8 cellular contexts compared by ENCODE assay signal in the genomic region with DNA sequence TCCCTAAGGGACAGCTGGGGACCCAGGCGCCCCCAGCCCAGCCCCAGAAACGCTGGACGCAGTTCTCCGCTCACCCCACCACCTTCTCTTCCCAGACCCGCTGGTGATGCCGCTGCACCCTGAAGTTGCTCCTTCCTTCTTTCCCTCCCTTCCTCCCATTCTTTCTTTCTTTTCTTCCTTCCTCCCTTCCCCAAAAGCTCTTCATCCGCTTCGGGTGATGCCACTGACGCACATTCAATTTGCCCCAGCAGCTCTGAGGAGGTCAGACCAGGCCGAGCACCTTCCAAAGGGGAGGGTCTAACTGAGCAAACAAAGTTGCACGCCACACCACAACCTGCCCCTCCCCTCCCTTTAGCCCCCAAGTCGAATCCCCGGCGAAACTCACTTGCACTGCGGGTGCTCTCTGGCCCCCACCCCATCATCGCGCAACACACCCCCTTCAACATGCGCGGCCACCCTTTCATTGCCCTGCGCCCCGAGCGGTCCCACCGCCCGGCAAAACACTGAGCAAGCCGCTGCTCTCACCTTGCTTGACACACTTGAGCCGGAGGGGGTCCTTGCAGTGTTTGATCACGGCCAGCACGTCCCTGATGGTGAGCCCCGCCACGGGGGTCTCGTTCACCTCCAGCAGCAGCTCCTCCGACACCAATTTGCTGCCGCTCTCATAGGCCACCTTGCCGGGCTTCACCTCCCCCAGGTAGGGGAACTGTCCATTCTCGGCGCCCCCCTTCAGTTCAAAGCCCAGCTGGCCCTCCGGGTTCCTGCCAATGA. TPM values are rescaled to one million over a fixed set of nuclear protein-coding genes. Genes with fewer than 3 reads are reported as not detected.
DNase-seq lines count a peak whose midpoint lies in the region; ATAC-seq and TF ChIP-seq lines count a peak whose summit lies in the region.

No MANE protein-coding gene starts in this region.

- peak; percentile 56 for DNase-seq in H7
- peak; percentile 73 for DNase-seq in cardiac septum (ENCODE audit: low spot score)
- no peak for DNase-seq in osteocyte (ENCODE audit: extremely low spot score, unreplicated experiment)
- no peak for DNase-seq in cerebellar cortex (ENCODE audit: low spot score)
- no peak for DNase-seq in NCI-H2081 treated with DMSO at 0.1 percent for 48 hours (lab: John Stamatoyannopoulos, UW)

- H3K27me3 ChIP-seq in H7 (ENCODE audit: control insufficient read depth, insufficient read depth, low read length) = peaks cover 65% of the 10 kb centered on the region

- peak overlapping the region; percentile 94 for H3K27ac Mint-ChIP-seq in osteocyte (ENCODE audit: unreplicated experiment)

- TF ChIP-seq CTCF in WI38 (IDR thresholded peaks at IDR 0.05; ENCODE audit: low read depth, low read length) (no peak), osteocyte (IDR thresholded peaks at IDR 0.05) (no peak)

- no peaks in the 10 kb centered on the region for H3K27me3 Mint-ChIP-seq in osteocyte (ENCODE audit: unreplicated experiment)

- H3K4me1 Mint-ChIP-seq in osteocyte (ENCODE audit: unreplicated experiment) = peaks cover 24% of the 10 kb centered on the region

- peak overlapping the region; percentile 95 for H3K4me3 Mint-ChIP-seq in osteocyte (ENCODE audit: unreplicated experiment)

- peaks cover 4% of the 10 kb centered on the region for H3K36me3 Mint-ChIP-seq in osteocyte (ENCODE audit: unreplicated experiment)

- H3K4me3 ChIP-seq in H7 (ENCODE audit: insufficient read depth, low read depth, low read length) = peak overlapping the region; percentile 66
- H3K4me3 ChIP-seq in WI38 (ENCODE audit: low read depth, low read length) = peak overlapping the region; percentile 83

- H3K9me3 Mint-ChIP-seq in osteocyte (ENCODE audit: unreplicated experiment) = no peaks in the 10 kb centered on the region

- ATAC-seq in GM19023 (IDR thresholded peaks at IDR 0.05; ENCODE audit: unreplicated experiment) (no peak), HG02884 (IDR thresholded peaks at IDR 0.05; ENCODE audit: unreplicated experiment) (no peak)

- no peaks in the 10 kb centered on the region for H3K36me3 ChIP-seq in H7 (replicated peaks; ENCODE audit: control insufficient read depth, insufficient read depth, low read length)

- intact Hi-C loops in cardiac septum (cut with DNase I) = loop anchor here (5.0 kb wide), 1 partner anchor 45 kb away; no protein-coding TSS in a partner anchor

RNA-seq across cellular contexts. Expression of gene MAGI2, which starts 0.8 kb away (rescaled TPM):
- total RNA-seq in H7 (2014; rRNA removed; shearing (Covaris generic)) = 6.2 and 8.6 TPM in 2 replicates
- total RNA-seq in cardiac septum = 6.3 TPM
- 10.7 TPM in 2 replicates for total RNA-seq in osteocyte

Comparison
In these comparisons a context has a peak if more than half of its experiments do, and no peak if none do; other contexts are left out.
1. DNase-seq: peak in H7 (single experiment) and cardiac septum (single experiment); none in osteocyte (single experiment), cerebellar cortex (single experiment) and NCI-H2081 treated with DMSO at 0.1 percent for 48 hours (single experiment).